8 cellular contexts compared by ENCODE assay signal in the genomic region with DNA sequence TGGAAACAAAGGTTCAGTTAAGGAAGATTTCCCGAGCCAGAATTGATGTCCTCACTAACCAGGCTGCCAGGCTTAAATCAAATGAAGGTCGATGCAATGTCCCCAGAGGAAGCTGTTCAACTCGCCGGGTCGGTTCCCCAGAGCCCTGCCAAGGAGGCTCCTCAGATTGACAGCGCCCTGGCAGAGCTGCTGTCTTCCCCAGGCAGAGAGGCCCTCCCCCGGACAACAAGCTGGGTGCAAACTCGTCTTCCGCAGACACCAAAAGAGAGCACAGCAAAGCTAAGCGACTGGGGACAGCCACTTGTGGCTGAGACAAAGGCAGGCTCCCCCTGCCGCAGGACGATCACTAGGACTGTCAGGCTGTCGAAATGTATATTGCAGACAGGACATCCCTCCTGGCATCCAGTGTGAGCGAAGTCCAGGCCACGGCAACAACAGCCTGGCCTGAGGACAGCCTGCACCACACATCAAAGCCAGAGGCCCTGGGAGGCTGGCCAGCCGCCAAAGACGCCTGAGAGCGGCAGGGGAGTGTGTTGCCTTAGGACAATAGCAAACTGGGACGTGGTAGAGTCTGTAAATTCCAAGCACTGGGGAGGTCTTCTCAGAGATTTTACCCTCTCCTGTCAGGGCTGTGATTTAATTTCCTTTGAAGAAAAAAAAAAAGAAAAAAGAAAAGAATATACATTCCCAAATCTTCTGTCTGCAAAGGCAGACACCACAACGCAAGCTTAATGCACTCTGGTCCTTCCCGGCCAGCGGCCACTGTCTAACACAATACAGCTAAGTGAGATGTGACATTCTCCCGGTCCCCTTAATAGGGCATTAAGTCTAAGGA.
DNase-seq lines count a peak whose midpoint lies in the region; ATAC-seq and TF ChIP-seq lines count a peak whose summit lies in the region.

No MANE protein-coding gene starts in this region.

- H3K9ac ChIP-seq in IMR-90 (ENCODE audit: low read depth, low read length), result peak overlapping the region; percentile 12

- H4K8ac ChIP-seq in IMR-90 (ENCODE audit: low read depth in 2 of 2, low read length in 2 of 2), result peak overlapping the region; percentile 3 to 61

- peak overlapping the region; percentile 60 for H3K4me3 ChIP-seq in CD8-positive, alpha-beta memory T cell (ENCODE audit: low read length)
- H3K4me3 ChIP-seq in IMR-90 (ENCODE audit: insufficient read depth, low read depth, low read length), result peak overlapping the region; percentile 2; the same call in 1 of the 2 replicates
- peak overlapping the region in 3 of 4 donors; percentile 33 to 43 (median 34) for H3K4me3 ChIP-seq in sigmoid colon

- no peak for TF ChIP-seq CTCF in IMR-90 (conservative IDR thresholded peaks at IDR 0.05; ENCODE audit: low read depth, low read length)
- no peak for TF ChIP-seq CTCF in sigmoid colon (IDR thresholded peaks at IDR 0.05)

- peak overlapping the region; percentile 52; the same call in 1 of the 2 replicates for H3K56ac ChIP-seq in IMR-90 (ENCODE audit: extremely low read depth, insufficient read depth, low read length)

- peak overlapping the region; percentile 74 for H3K27ac ChIP-seq in CD8-positive, alpha-beta memory T cell (ENCODE audit: low read depth, low read length)
- peak overlapping the region; percentile 85 for H3K27ac ChIP-seq in IMR-90 (ENCODE audit: insufficient read depth, low read length)
- H3K27ac ChIP-seq in caudate nucleus (ENCODE audit: low read depth, low read length), result peak overlapping the region; percentile 78
- peak overlapping the region; percentile 70 to 81 (median 78) for H3K27ac ChIP-seq in sigmoid colon

- H2BK15ac ChIP-seq in IMR-90 (ENCODE audit: low read depth, low read length), result peak overlapping the region; percentile 2; the same call in 1 of the 3 replicates

- peak overlapping the region; percentile 40 for H3K23ac ChIP-seq in IMR-90 (ENCODE audit: low read depth, low read length)

- H3K4me1 ChIP-seq in CD8-positive, alpha-beta memory T cell (ENCODE audit: insufficient read depth, low read length), result peaks cover 85% of the 10 kb centered on the region
- H3K4me1 ChIP-seq in IMR-90 (ENCODE audit: control insufficient read depth, insufficient read depth, low read length) (peaks cover 20% of the 10 kb centered on the region), sigmoid colon (peaks cover 0 to 70% (median 41%) of the 10 kb centered on the region in 4 donors)

- intact Hi-C loops in IMR-90 (cut with micrococcal nuclease), result loop anchor here (2.0 to 5.0 kb wide), 2 partner anchors 81 to 99 kb away; a partner anchor contains a TSS
- intact Hi-C loops in sigmoid colon (cut with DNase I), result loop anchor here (2.0 to 10.0 kb wide), 3 partner anchors 81 to 219 kb away; a partner anchor contains a TSS

- no peaks in the 10 kb centered on the region for H3K27me3 ChIP-seq in CD8-positive, alpha-beta memory T cell (ENCODE audit: insufficient read depth, low read length, poor library complexity, severe bottlenecking)
- H3K27me3 ChIP-seq in IMR-90 (ENCODE audit: control insufficient read depth, insufficient read depth, low read length) (no peaks in the 10 kb centered on the region), sigmoid colon (no peaks in the 10 kb centered on the region)

- peaks cover 4% of the 10 kb centered on the region; the same call in 1 of the 2 replicates for H4K20me1 ChIP-seq in IMR-90 (ENCODE audit: insufficient read depth, low read length)

- peak overlapping the region; percentile 65 for H3K14ac ChIP-seq in IMR-90 (replicated peaks; ENCODE audit: low read depth, low read length)

- H3K27ac Mint-ChIP-seq in CD8-positive, alpha-beta memory T cell, result peak overlapping the region; percentile 91 to 99 (median 97)
- H3K27ac Mint-ChIP-seq in T-cell, result peak overlapping the region; percentile 90 to 97

- H3K36me3 ChIP-seq in CD8-positive, alpha-beta memory T cell (ENCODE audit: insufficient read depth, low read length), result no peaks in the 10 kb centered on the region
- H3K36me3 ChIP-seq in IMR-90 (ENCODE audit: control insufficient read depth, insufficient read depth, low read length), result no peaks in the 10 kb centered on the region
- H3K36me3 ChIP-seq in sigmoid colon, result no peaks in the 10 kb centered on the region

- TF ChIP-seq POLR2A in IMR-90 (IDR thresholded peaks at IDR 0.05; ENCODE audit: low read depth, low read length), result peak; percentile 0; the same call in 1 of the 2 replicates
- no peak for TF ChIP-seq POLR2A in sigmoid colon (IDR thresholded peaks at IDR 0.05)

- ATAC-seq in IMR-90 (ENCODE audit: low read depth), result peak; percentile 53
- peak; percentile 61 to 69 (median 66) for ATAC-seq in T-cell (replicated peaks in 1 of 4)
- no peak for ATAC-seq in GM19455 (IDR thresholded peaks at IDR 0.05; ENCODE audit: unreplicated experiment)
- ATAC-seq in GM18519 (IDR thresholded peaks at IDR 0.05; ENCODE audit: low FRiP score, unreplicated experiment), result no peak

- H2BK120ac ChIP-seq in IMR-90 (ENCODE audit: low read depth, low read length), result peak overlapping the region; percentile 67

- peak overlapping the region; percentile 81 for H3K4me2 ChIP-seq in IMR-90 (ENCODE audit: low read depth, low read length)

- dilution Hi-C loops in IMR-90 (cut with HindIII; ENCODE audit: low sequenced_read_pairs, unreplicated experiment), result no loop called here

- WGBS in IMR-90 (ENCODE audit: extremely low coverage in 2 of 2, insufficient read length in 1 of 2), 2 experiments, result 8% methylated on average over 9 of the region's 23 CpGs; no CpG with 5 or more reads in 1 of the 2 experiments
- 6 to 27% methylated on average over 23 of the region's 23 CpGs for WGBS in sigmoid colon, 2 donors

- peak overlapping the region; percentile 62 for H3K4ac ChIP-seq in IMR-90 (ENCODE audit: low read depth, low read length)

- peak overlapping the region; percentile 79 for H2BK20ac ChIP-seq in IMR-90 (ENCODE audit: low read depth, low read length)

- peak overlapping the region; percentile 57 for H3K18ac ChIP-seq in IMR-90 (ENCODE audit: low read depth, low read length)

- H3K9me1 ChIP-seq in IMR-90 (ENCODE audit: insufficient read depth, low read length), result peaks cover 5% of the 10 kb centered on the region

- POLR2A ChIA-PET in CD8-positive, alpha-beta memory T cell (lab: Charles Lee), result interaction anchor here (0.5 to 1.6 kb wide), 6 partner anchors 11 to 100 kb away, joined by 3 to 8 read pairs (median 4); no protein-coding TSS in a partner anchor
- POLR2A ChIA-PET in IMR-90 (lab: Charles Lee; ENCODE audit: unreplicated experiment), result no interaction called here
- POLR2A ChIA-PET in T-cell (lab: Charles Lee), result interaction anchor here (0.5 to 1.1 kb wide), 8 partner anchors 22 to 961 kb away, joined by 3 to 5 read pairs (median 4); no protein-coding TSS in a partner anchor

- no peaks in the 10 kb centered on the region for H3K9me3 ChIP-seq in CD8-positive, alpha-beta memory T cell (ENCODE audit: low read length)
- H3K9me3 ChIP-seq in IMR-90 (ENCODE audit: control insufficient read depth, insufficient read depth, low read length), result no peaks in the 10 kb centered on the region
- H3K9me3 ChIP-seq in sigmoid colon, result no peaks in the 10 kb centered on the region

- peak; percentile 40 to 80 (median 62) for DNase-seq in CD8-positive, alpha-beta memory T cell
- DNase-seq in IMR-90 (peak; percentile 70), T-cell (peak; percentile 48 to 77 (median 66)), caudate nucleus (lab: John Stamatoyannopoulos, UW) (peak in 56 of 61 donors; percentile 26 to 91 (median 69)), inferior parietal cortex (ENCODE audit: extremely low spot score) (peak; percentile 79), sigmoid colon (peak; percentile 91)

- no TSS peak for BruUV-seq in IMR-90 (replicated peaks; lab: Mats Ljungman, UMichigan)

- peak overlapping the region; percentile 84 for H2BK5ac ChIP-seq in IMR-90 (ENCODE audit: low read depth, low read length, poor library complexity, severe bottlenecking)

- TF ChIP-seq EP300 in sigmoid colon (IDR thresholded peaks at IDR 0.05), result no peak

- peak overlapping the region; percentile 0 for H2AK9ac ChIP-seq in IMR-90 (replicated peaks; ENCODE audit: low read depth, low read length, poor library complexity)

- peak overlapping the region; percentile 83 to 95 (median 91) for H3K4me3 Mint-ChIP-seq in CD8-positive, alpha-beta memory T cell
- H3K4me3 Mint-ChIP-seq in T-cell, result peak overlapping the region; percentile 79 to 89 (median 82)

- peak overlapping the region; percentile 52 for H4K5ac ChIP-seq in IMR-90 (ENCODE audit: low read depth, low read length)

- peak overlapping the region; percentile 46; the same call in 1 of the 2 replicates for H2AK5ac ChIP-seq in IMR-90 (ENCODE audit: low read depth, low read length)

- CTCF ChIA-PET in CD8-positive, alpha-beta memory T cell (lab: Charles Lee), result interaction anchor here (0.6 to 2.4 kb wide), 11 partner anchors 8 to 107 kb away, joined by 3 to 6 read pairs (median 4); no protein-coding TSS in a partner anchor
- CTCF ChIA-PET in IMR-90 (lab: Yijun Ruan, JAX) (no interaction called here), T-cell (lab: Charles Lee) (interaction anchor here (0.5 to 1.4 kb wide), 8 partner anchors 11 to 1362 kb away, joined by 3 to 8 read pairs (median 4); no protein-coding TSS in a partner anchor)

- peaks cover 0 to 4% (median 2%) of the 10 kb centered on the region in 3 donors for H3K36me3 Mint-ChIP-seq in CD8-positive, alpha-beta memory T cell
- H3K36me3 Mint-ChIP-seq in T-cell, result no peaks in the 10 kb centered on the region

- H3K79me1 ChIP-seq in IMR-90 (ENCODE audit: low read depth in 1 of 2, low read length in 2 of 2), result peaks cover 23 to 63% of the 10 kb centered on the region in 2 experiments

- no peaks in the 10 kb centered on the region for H3K9me3 Mint-ChIP-seq in CD8-positive, alpha-beta memory T cell
- no peaks in the 10 kb centered on the region for H3K9me3 Mint-ChIP-seq in T-cell

- peak overlapping the region; percentile 59 for H4K91ac ChIP-seq in IMR-90 (ENCODE audit: insufficient read depth, low read depth, low read length)

- H3K27me3 Mint-ChIP-seq in CD8-positive, alpha-beta memory T cell, result no peaks in the 10 kb centered on the region
- no peaks in the 10 kb centered on the region for H3K27me3 Mint-ChIP-seq in T-cell

- no peak for TF ChIP-seq RAD21 in IMR-90 (IDR thresholded peaks at IDR 0.05; ENCODE audit: low read length)

- H3K4me1 Mint-ChIP-seq in CD8-positive, alpha-beta memory T cell, result peaks cover 85 to 99% (median 97%) of the 10 kb centered on the region in 3 donors
- H3K4me1 Mint-ChIP-seq in T-cell, result peaks cover 95 to 97% (median 96%) of the 10 kb centered on the region in 3 donors

- H2AFZ ChIP-seq in IMR-90 (replicated peaks; ENCODE audit: low read length, poor library complexity), result peak overlapping the region; percentile 82

- in situ Hi-C loops in IMR-90 (cut with MboI; ENCODE audit: low sequenced_read_pairs), result no loop called here

TF ChIP-seq in IMR-90, 13 proteins besides CTCF, POLR2A, EP300 and RAD21 (continues in another document):
- TF ChIP-seq CEBPB (IDR thresholded peaks at IDR 0.05; ENCODE audit: low read depth, low read length) (no peak), RCOR1 (IDR thresholded peaks at IDR 0.05; ENCODE audit: insufficient replicate concordance, low read length) (no peak), RFX5 (IDR thresholded peaks at IDR 0.05; ENCODE audit: low read depth, low read length) (no peak), SMC3 (IDR thresholded peaks at IDR 0.05; ENCODE audit: low read depth, low read length) (no peak)

Comparison
In these comparisons a context has a peak if more than half of its experiments do, and no peak if none do; other contexts are left out.
1. H3K4me3 ChIP-seq: peak in every context shown above with its lines; median percentile 60 in CD8-positive, alpha-beta memory T cell; 34 in sigmoid colon; 2 in IMR-90.
2. ATAC-seq: peak in IMR-90 (single experiment) and T-cell (4 of 4); none in GM19455 (single experiment) and GM18519 (single experiment).
3. Peak in every context shown above with its lines, with median percentiles within 50 percentile points of each other: DNase-seq and H3K27ac ChIP-seq.